In genomic region chr14:76956253-76957090, GRCh38 we compare ENCODE assay signal across 9 cellular contexts.
DNase-seq lines count a peak whose midpoint lies in the region; ATAC-seq, FAIRE-seq and TF ChIP-seq lines count a peak whose summit lies in the region.
"Had no signal": no experiment of that assay in that cellular context is flagged by ENCODE, and none has a peak within 500 bp of the region (broad histone marks: within the 10 kb centered on the region; RNA-seq: fewer than 3 reads in every experiment).

No MANE protein-coding gene starts in this region.

- H3K4me3 ChIP-seq in A549: peak overlapping the region; percentile 30
- H3K4me3 ChIP-seq in HepG2 (replicated peaks in 1 of 3; ENCODE audit: insufficient read depth in 1 of 3, low read depth in 2 of 3, low read length in 3 of 3): peak overlapping the region; percentile 53 to 77 (median 56)

- TF ChIP-seq POLR2A in A549 (IDR thresholded peaks at IDR 0.05; ENCODE audit: low read length) (peak; percentile 29), HepG2 (IDR thresholded peaks at IDR 0.05; ENCODE audit: insufficient read depth in 1 of 2, low read depth in 2 of 2, low read length in 2 of 2) (peak; percentile 40 to 51; a peak in 3 of 4 replicates)

- FAIRE-seq in A549 (lab: Jason Lieb, UNC) (no peak), HepG2 (lab: Jason Lieb, UNC) (peak; percentile 18)
- FAIRE-seq: G401.6 had no signal

- peak; percentile 65 to 66 for ATAC-seq in A549
- ATAC-seq in GM18907 (IDR thresholded peaks at IDR 0.05; ENCODE audit: unreplicated experiment): peak; percentile 47
- ATAC-seq in HG03460 (IDR thresholded peaks at IDR 0.05; ENCODE audit: unreplicated experiment): peak; percentile 43
- ATAC-seq in HepG2: peak; percentile 74

- CTCF ChIA-PET in A549 (lab: Yijun Ruan, JAX) (interaction anchor here (1.0 to 39.5 kb wide), 7 partner anchors 9 to 123 kb away, joined by 3 to 678 read pairs (median 4); no protein-coding TSS in a partner anchor), HepG2 (lab: Yijun Ruan, JAX; ENCODE audit: low intra/inter-chr PET ratio, low total read pairs) (interaction anchor here (1.0 kb wide), 1 partner anchor 97 kb away, joined by 4 read pairs; no protein-coding TSS in a partner anchor)

- no peaks in the 10 kb centered on the region for H3K36me3 ChIP-seq in HepG2 (replicated peaks in 1 of 2; ENCODE audit: control insufficient read depth in 1 of 2, insufficient read depth in 2 of 2, low read length in 2 of 2)

- H3K4me1 ChIP-seq in A549: peaks cover 91% of the 10 kb centered on the region
- H3K4me1 ChIP-seq in HepG2 (ENCODE audit: insufficient read depth, low read length): peaks cover 89% of the 10 kb centered on the region

- intact Hi-C loops in HepG2 (cut with micrococcal nuclease; ENCODE audit: unreplicated experiment): loop anchor here (1.0 kb wide), 1 partner anchor 84 kb away; no protein-coding TSS in a partner anchor

- peak overlapping the region; percentile 96 to 100 for H3K27ac ChIP-seq in A549
- H3K27ac ChIP-seq in HepG2 (ENCODE audit: extremely low read length, insufficient read depth, low read length): peak overlapping the region; percentile 78

- no TSS peak for BruUV-seq in HepG2 (replicated peaks; lab: Mats Ljungman, UMichigan)

- DNase-seq in A549 (ENCODE audit: low read depth in 1 of 2, low spot score in 1 of 2) (peak; percentile 66 to 97), NCI-H69 (lab: John Stamatoyannopoulos, UW) (peak; percentile 99), cortex of kidney (lab: John Stamatoyannopoulos, UW) (peak; percentile 92), HepG2 (ENCODE audit: low spot score) (peak; percentile 89)
- DNase-seq in activated CD4-positive, alpha-beta T cell treated with anti-CD3 and anti-CD28 coated beads, Interleukin-2, amount 50 U/mL, for 1 hour: peak; percentile 86
- DNase-seq in stimulated activated CD4-positive, alpha-beta T cell treated with anti-CD3 and anti-CD28 coated beads, Interleukin-2, amount 100 ng/mL, for 4 hours (ENCODE audit: low read depth): peak; percentile 93

- H2AFZ ChIP-seq in HepG2 (ENCODE audit: low read length): no peak overlapping the region

- TF ChIP-seq EP300 in A549 (IDR thresholded peaks at IDR 0.05): peak; percentile 85 to 95; a peak in 4 of 5 replicates
- TF ChIP-seq EP300 in HepG2 (IDR thresholded peaks at IDR 0.05; ENCODE audit: low read depth in 2 of 2, low read length in 2 of 2): peak in 1 of 2 experiments; percentile 47; a peak in 1 of 4 replicates
- no peak; the same call in none of the 2 replicates for TF ChIP-seq EP300 in HepG2 (CRISPR knock-in tag; IDR thresholded peaks at IDR 0.05; ENCODE audit: borderline replicate concordance)

- H4K20me1 ChIP-seq in HepG2 (ENCODE audit: insufficient read depth, low read length): no peaks in the 10 kb centered on the region

- H3K4me2 ChIP-seq in A549 (peak overlapping the region; percentile 91), HepG2 (ENCODE audit: low read depth, low read length) (peak overlapping the region; percentile 77)

- no peaks in the 10 kb centered on the region for H3K79me2 ChIP-seq in HepG2 (ENCODE audit: insufficient read depth, low read length)

- POLR2A ChIA-PET in A549 (lab: Yijun Ruan, JAX) (interaction anchor here (0.6 to 5.3 kb wide), 6 partner anchors 9 to 84 kb away, joined by 3 to 63 read pairs (median 6); partner anchors contain the start of gene IRF2BPL), HepG2 (lab: Yijun Ruan, JAX) (interaction anchor here (0.6 to 1.8 kb wide), 8 partner anchors 9 to 88 kb away, joined by 3 to 10 read pairs (median 5); no protein-coding TSS in a partner anchor)

- TF ChIP-seq CTCF in A549 (IDR thresholded peaks at IDR 0.05) (no peak), HepG2 (CRISPR knock-in tag; IDR thresholded peaks at IDR 0.05) (peak; percentile 37)

- H3K9me3 ChIP-seq in A549 (no peaks in the 10 kb centered on the region), HepG2 (ENCODE audit: low read length) (no peaks in the 10 kb centered on the region)

- WGBS in A549 (ENCODE audit: missing lambda C conversion rate): 3% methylated on average over 34 of the region's 51 CpGs
- 8% methylated on average over 6 of the region's 51 CpGs for WGBS in HepG2 (ENCODE audit: low lambda C conversion rate)

- TF ChIP-seq RAD21 in A549 (conservative IDR thresholded peaks at IDR 0.05 in 1 of 2, IDR thresholded peaks at IDR 0.05 in 1 of 2): peak; percentile 34 to 73; a peak in 4 of 5 replicates
- TF ChIP-seq RAD21 in HepG2 (CRISPR knock-in tag; IDR thresholded peaks at IDR 0.05): 0 out of 2 replicates have a peak, but pooled peaks have one; percentile 44

- in situ Hi-C loops in HepG2 (cut with HindIII; ENCODE audit: extremely low pct_ligation_motif_present, low pct_unique_long_range_greater_than_20kb): no loop called here

- H3K9ac ChIP-seq in HepG2 (ENCODE audit: insufficient read depth, low read depth, low read length): peak overlapping the region; percentile 79

- no peaks in the 10 kb centered on the region for H3K27me3 ChIP-seq in HepG2 (ENCODE audit: control insufficient read depth in 1 of 2, insufficient read depth in 2 of 2, low read length in 2 of 2)

TF ChIP-seq in A549, 52 proteins besides CTCF, POLR2A, EP300 and RAD21 (continues in another document):
- TF ChIP-seq FOSL2 (IDR thresholded peaks at IDR 0.05) (peak; percentile 63), FOSL2 (CRISPR knock-in tag; IDR thresholded peaks at IDR 0.05) (peak; percentile 94), POLR2AphosphoS2 (conservative IDR thresholded peaks at IDR 0.05; ENCODE audit: low read length) (no peak), CHD2 (IDR thresholded peaks at IDR 0.05; ENCODE audit: low read length, partially characterized antibody) (peak; percentile 49), NR3C1 (IDR thresholded peaks at IDR 0.05) (no peak), GATA3 (IDR thresholded peaks at IDR 0.05; ENCODE audit: borderline replicate concordance) (peak; percentile 86), TFCP2L1 (CRISPR knock-in tag; IDR thresholded peaks at IDR 0.05) (no peak), CBX8 (IDR thresholded peaks at IDR 0.05) (no peak), JUNB (IDR thresholded peaks at IDR 0.05) (peak; percentile 72), CHD4 (IDR thresholded peaks at IDR 0.05; ENCODE audit: borderline replicate concordance) (no peak), ZNF302 (CRISPR knock-in tag; IDR thresholded peaks at IDR 0.05) (no peak), HEYL (CRISPR knock-in tag; IDR thresholded peaks at IDR 0.05) (no peak), MYC (IDR thresholded peaks at IDR 0.05; ENCODE audit: borderline replicate concordance, low read length) (peak; percentile 20; the same call in 1 of the 2 replicates), ESRRA (IDR thresholded peaks at IDR 0.05; ENCODE audit: borderline replicate concordance, low read length) (peak; percentile 99), CEBPB (IDR thresholded peaks at IDR 0.05) (0 out of 4 replicates have a peak, but pooled peaks of 1 of the 2 experiments have one; percentile 24), ATOH8 (CRISPR knock-in tag; IDR thresholded peaks at IDR 0.05; ENCODE audit: low read depth) (peak; percentile 60; the same call in 1 of the 2 replicates), RFX5 (IDR thresholded peaks at IDR 0.05) (peak; percentile 79), HES2 (IDR thresholded peaks at IDR 0.05) (no peak)

TF ChIP-seq in HepG2, 621 proteins besides CTCF, POLR2A, EP300 and RAD21 (continues in another document):
- TF ChIP-seq ARID5B (CRISPR knock-in tag; IDR thresholded peaks at IDR 0.05): 0 out of 2 replicates have a peak, but pooled peaks have one; percentile 54
- TF ChIP-seq TRIM22 (IDR thresholded peaks at IDR 0.05): no peak
- TF ChIP-seq ZNF616 (CRISPR knock-in tag; IDR thresholded peaks at IDR 0.05; ENCODE audit: low read depth): 0 out of 2 replicates have a peak, but pooled peaks have one; percentile 43

Comparison
In these comparisons a context has a peak if more than half of its experiments do, and no peak if none do; other contexts are left out.
1. Peak in every context shown above with its lines: DNase-seq, ATAC-seq, H3K4me3 ChIP-seq and H3K27ac ChIP-seq.